29 cellular contexts compared by ENCODE assay signal in genomic region chr9:136416427-136416826, GRCh38. TPM values are rescaled to one million over a fixed set of nuclear protein-coding genes. Genes with fewer than 3 reads are reported as not detected.
"Had no signal": no experiment of that assay in that cellular context is flagged by ENCODE, and none has a peak within 500 bp of the region (broad histone marks: within the 10 kb centered on the region; RNA-seq: fewer than 3 reads in every experiment).

No MANE protein-coding gene starts in this region.

- H3K27me3 Mint-ChIP-seq: activated CD4-positive, alpha-beta memory T cell treated with anti-CD3 and anti-CD28 coated beads for 36 hours; activated CD4-positive, alpha-beta T cell treated with anti-CD3 and anti-CD28 coated beads for 36 hours; activated CD4-positive, alpha-beta T cell treated with anti-CD3 and anti-CD28 coated beads, Interleukin-2, amount 10 ng/mL, durations not matched to agents 7 days and 5 days had no signal

- H3K9me3 Mint-ChIP-seq: activated CD4-positive, alpha-beta memory T cell treated with anti-CD3 and anti-CD28 coated beads for 36 hours; activated CD4-positive, alpha-beta T cell treated with anti-CD3 and anti-CD28 coated beads, Interleukin-2, amount 10 ng/mL, durations not matched to agents 7 days and 5 days; activated naive CD4-positive, alpha-beta T cell treated with anti-CD3 and anti-CD28 coated beads for 36 hours; activated naive CD4-positive, alpha-beta T cell treated with anti-CD3 and anti-CD28 coated beads, Interleukin-2, amount 50 U/mL, for 72 hours; activated T-cell treated with anti-CD3 and anti-CD28 coated beads, Interleukin-2, amount 50 U/mL, for 4 hours; activated T-helper 1 cell treated with anti-CD3 and anti-CD28 coated beads, Interleukin-12 subunit alpha, Interleukin-12 subunit beta, Interleukin-2, Interleukin-4 antibody, amounts not matched to agents 30 ng/mL and 10 ng/mL and 1 ng/mL, durations not matched to agents 14 hours and 24 hours and 36 hours; T-helper 1 cell treated with Interleukin-12 subunit alpha and Interleukin-12 subunit beta and Interleukin-4 antibody, amounts not matched to agents 30 μg/mL and 1 μg/mL, for 36 hours; T-helper 2 cell treated with Interferon-gamma antibody and Interleukin-4, amounts not matched to agents 5 μg/mL and 100 μg/mL, for 36 hours; WTC11 had no signal

- H3K4me2 ChIP-seq: SK-N-SH had no signal

- DNase-seq: activated CD4-positive, alpha-beta memory T cell treated with anti-CD3 and anti-CD28 coated beads for 36 hours; activated CD4-positive, alpha-beta T cell treated with anti-CD3 and anti-CD28 coated beads for 36 hours; activated CD4-positive, alpha-beta T cell treated with anti-CD3 and anti-CD28 coated beads, Interleukin-2, amount 10 ng/mL, durations not matched to agents 7 days and 5 days; activated CD8-positive, alpha-beta memory T cell treated with anti-CD3 and anti-CD28 coated beads, Interleukin-2, amount 50 U/mL, for 4 hours; activated gamma-delta T cell treated with Interleukin-2 at 50 U/mL for 16 hours; activated naive CD4-positive, alpha-beta T cell treated with anti-CD3 and anti-CD28 coated beads for 36 hours; activated T-cell treated with anti-CD3 and anti-CD28 coated beads for 4 hours; activated T-cell treated with anti-CD3 and anti-CD28 coated beads, Interleukin-2, amount 50 U/mL, for 4 hours; amniotic stem cell; aorta; brain microvascular endothelial cell; central memory CD4-positive, alpha-beta T cell; NCI-H1092; NCI-H1436 treated with DMSO at 0.1 percent for 48 hours; NCI-H1694 treated with DMSO at 0.1 percent for 48 hours; NCI-H2029; NCI-H345; NCI-H524 treated with DMSO at 0.1 percent for 48 hours; SHP77 treated with DMSO at 0.1 percent for 48 hours; SK-N-SH had no signal

- H3K9ac ChIP-seq: SK-N-SH had no signal

- H3K27ac ChIP-seq: brain microvascular endothelial cell, SJSA1 had no signal

- H3K9me2 ChIP-seq: SK-N-SH had no signal

- H3K27ac Mint-ChIP-seq: activated CD4-positive, alpha-beta memory T cell treated with anti-CD3 and anti-CD28 coated beads for 36 hours; activated CD4-positive, alpha-beta T cell treated with anti-CD3 and anti-CD28 coated beads for 36 hours; activated CD4-positive, alpha-beta T cell treated with anti-CD3 and anti-CD28 coated beads, Interleukin-2, amount 10 ng/mL, durations not matched to agents 7 days and 5 days; activated naive CD4-positive, alpha-beta T cell treated with anti-CD3 and anti-CD28 coated beads for 36 hours; activated naive CD4-positive, alpha-beta T cell treated with anti-CD3 and anti-CD28 coated beads, Interleukin-2, amount 50 U/mL, for 72 hours; activated T-helper 1 cell treated with anti-CD3 and anti-CD28 coated beads, Interleukin-12 subunit alpha, Interleukin-12 subunit beta, Interleukin-2, Interleukin-4 antibody, amounts not matched to agents 30 ng/mL and 10 ng/mL and 1 ng/mL, durations not matched to agents 14 hours and 24 hours and 36 hours; T-helper 1 cell treated with Interleukin-12 subunit alpha and Interleukin-12 subunit beta and Interleukin-4 antibody, amounts not matched to agents 30 μg/mL and 1 μg/mL, for 36 hours; T-helper 2 cell treated with Interferon-gamma antibody and Interleukin-4, amounts not matched to agents 5 μg/mL and 100 μg/mL, for 36 hours; WTC11 had no signal

- ATAC-seq: activated CD4-positive, alpha-beta T cell treated with anti-CD3 and anti-CD28 coated beads for 36 hours; activated CD4-positive, CD25-positive, alpha-beta regulatory T cell treated with anti-CD3 and anti-CD28 coated beads, Interleukin-2, amount 50 U/mL, for 24 hours; activated naive CD4-positive, alpha-beta T cell treated with anti-CD3 and anti-CD28 coated beads, Interleukin-2, amount 50 U/mL, for 72 hours; activated T-cell treated with anti-CD3 and anti-CD28 coated beads, Interleukin-2, amount 50 U/mL, for 4 hours; Panc1; WTC11 had no signal

- H3K4me3 ChIP-seq: SJSA1 had no signal

- H3K27me3 ChIP-seq: brain microvascular endothelial cell, SJSA1 had no signal

- H3K9me3 ChIP-seq: SJSA1, SK-N-SH had no signal

- H3K4me3 Mint-ChIP-seq: activated CD4-positive, alpha-beta memory T cell treated with anti-CD3 and anti-CD28 coated beads for 36 hours; activated CD4-positive, alpha-beta T cell treated with anti-CD3 and anti-CD28 coated beads for 36 hours; activated CD4-positive, alpha-beta T cell treated with anti-CD3 and anti-CD28 coated beads, Interleukin-2, amount 10 ng/mL, durations not matched to agents 7 days and 5 days; activated naive CD4-positive, alpha-beta T cell treated with anti-CD3 and anti-CD28 coated beads for 36 hours; activated T-cell treated with anti-CD3 and anti-CD28 coated beads, Interleukin-2, amount 50 U/mL, for 4 hours; activated T-helper 1 cell treated with anti-CD3 and anti-CD28 coated beads, Interleukin-12 subunit alpha, Interleukin-12 subunit beta, Interleukin-2, Interleukin-4 antibody, amounts not matched to agents 30 ng/mL and 10 ng/mL and 1 ng/mL, durations not matched to agents 14 hours and 24 hours and 36 hours; T-helper 1 cell treated with Interleukin-12 subunit alpha and Interleukin-12 subunit beta and Interleukin-4 antibody, amounts not matched to agents 30 μg/mL and 1 μg/mL, for 36 hours; T-helper 2 cell treated with Interferon-gamma antibody and Interleukin-4, amounts not matched to agents 5 μg/mL and 100 μg/mL, for 36 hours; WTC11 had no signal

RNA-seq across cellular contexts. Expression of gene CARD9, which starts 43.0 kb away (rescaled TPM):
- total RNA-seq: RPMI7951 had no signal
